In genomic region chr3:127574880-127575878, GRCh38 we compare ENCODE assay signal across 1 cellular context.
A peak's percentile ranks its signal among the peaks of the same experiment; 100 is the strongest.
TF ChIP-seq lines count a peak whose summit lies in the region.

No MANE protein-coding gene starts in this region.

TF ChIP-seq in HepG2, 621 proteins besides CTCF, POLR2A, EP300 and RAD21 (continues in another document):
- TF ChIP-seq ZNF251 (CRISPR knock-in tag; IDR thresholded peaks at IDR 0.05) (no peak), TGIF2 (CRISPR knock-in tag; IDR thresholded peaks at IDR 0.05) (no peak), DDIT3 (CRISPR knock-in tag; IDR thresholded peaks at IDR 0.05) (no peak), ZNF672 (CRISPR knock-in tag; IDR thresholded peaks at IDR 0.05) (no peak), HOXA7 (CRISPR knock-in tag; IDR thresholded peaks at IDR 0.05) (no peak), NFYB (CRISPR knock-in tag; IDR thresholded peaks at IDR 0.05) (no peak), TRAFD1 (CRISPR knock-in tag; IDR thresholded peaks at IDR 0.05; ENCODE audit: borderline replicate concordance) (no peak), ZNF615 (CRISPR knock-in tag; IDR thresholded peaks at IDR 0.05; ENCODE audit: borderline replicate concordance) (no peak), ZBTB33 (CRISPR knock-in tag; IDR thresholded peaks at IDR 0.05) (peak; percentile 62; the same call in 1 of the 2 replicates), NCOA1 (CRISPR knock-in tag; IDR thresholded peaks at IDR 0.05) (0 out of 2 replicates have a peak, but pooled peaks have one; percentile 43), ZNF329 (CRISPR knock-in tag; IDR thresholded peaks at IDR 0.05; ENCODE audit: low read depth) (no peak), ZFP91 (CRISPR knock-in tag; IDR thresholded peaks at IDR 0.05; ENCODE audit: borderline replicate concordance) (peak; percentile 21; the same call in 1 of the 2 replicates), ZNF607 (CRISPR knock-in tag; IDR thresholded peaks at IDR 0.05; ENCODE audit: borderline replicate concordance) (no peak), KAT7 (CRISPR knock-in tag; IDR thresholded peaks at IDR 0.05; ENCODE audit: borderline replicate concordance) (no peak), CHD2 (IDR thresholded peaks at IDR 0.05; ENCODE audit: low read depth, low read length) (no peak), RBM39 (IDR thresholded peaks at IDR 0.05; ENCODE audit: low read depth, low read length, poor library complexity, severe bottlenecking) (no peak), NONO (IDR thresholded peaks at IDR 0.05) (no peak), NONO (CRISPR knock-in tag; conservative IDR thresholded peaks at IDR 0.05) (0 out of 2 replicates have a peak, but pooled peaks have one; percentile 19), DZIP1 (CRISPR knock-in tag; IDR thresholded peaks at IDR 0.05) (no peak), HBP1 (CRISPR knock-in tag; IDR thresholded peaks at IDR 0.05; ENCODE audit: low read depth) (no peak), ZNF367 (CRISPR knock-in tag; IDR thresholded peaks at IDR 0.05; ENCODE audit: borderline replicate concordance) (no peak), KMT2A (CRISPR knock-in tag; IDR thresholded peaks at IDR 0.05) (no peak), SETDB1 (CRISPR knock-in tag; IDR thresholded peaks at IDR 0.05; ENCODE audit: borderline replicate concordance) (no peak), HDAC6 (IDR thresholded peaks at IDR 0.05; ENCODE audit: low read depth, low read length) (no peak), ZNF513 (CRISPR knock-in tag; conservative IDR thresholded peaks at IDR 0.05) (no peak), FOXC1 (CRISPR knock-in tag; IDR thresholded peaks at IDR 0.05; ENCODE audit: borderline replicate concordance) (peak; percentile 59; the same call in 1 of the 2 replicates), STAG1 (CRISPR knock-in tag; IDR thresholded peaks at IDR 0.05) (peak; percentile 70), TARDBP (CRISPR knock-in tag; IDR thresholded peaks at IDR 0.05) (0 out of 2 replicates have a peak, but pooled peaks have one; percentile 39), SP140L (CRISPR knock-in tag; IDR thresholded peaks at IDR 0.05; ENCODE audit: borderline replicate concordance) (no peak), FOXP4 (CRISPR knock-in tag; IDR thresholded peaks at IDR 0.05) (no peak), ZNF331 (CRISPR knock-in tag; IDR thresholded peaks at IDR 0.05) (no peak), TP53 (CRISPR knock-in tag; conservative IDR thresholded peaks at IDR 0.05) (no peak), ZNF253 (CRISPR knock-in tag; IDR thresholded peaks at IDR 0.05; ENCODE audit: borderline replicate concordance) (no peak), ZBTB3 (CRISPR knock-in tag; IDR thresholded peaks at IDR 0.05; ENCODE audit: borderline replicate concordance, low read depth) (no peak), SP2 (CRISPR knock-in tag; IDR thresholded peaks at IDR 0.05) (no peak), BATF2 (CRISPR knock-in tag; IDR thresholded peaks at IDR 0.05) (0 out of 2 replicates have a peak, but pooled peaks have one; percentile 27), IRF1 (CRISPR knock-in tag; IDR thresholded peaks at IDR 0.05; ENCODE audit: low read depth) (no peak), PATZ1 (CRISPR knock-in tag; IDR thresholded peaks at IDR 0.05) (no peak)
